Comparison of ENCODE assay signal across 12 cellular contexts in genomic region chr12:39905152-39905551, GRCh38.
A peak's percentile ranks its signal among the peaks of the same experiment; 100 is the strongest.
DNase-seq lines count a peak whose midpoint lies in the region; ATAC-seq and TF ChIP-seq lines count a peak whose summit lies in the region.
"Had no signal": no experiment of that assay in that cellular context is flagged by ENCODE, and none has a peak within 500 bp of the region (broad histone marks: within the 10 kb centered on the region; RNA-seq: fewer than 3 reads in every experiment).

No MANE protein-coding gene starts in this region.

- H3K4me1 Mint-ChIP-seq in effector memory CD8-positive, alpha-beta T cell (ENCODE audit: low read depth in 2 of 2), result no peaks in the 10 kb centered on the region
- H3K4me1 Mint-ChIP-seq in osteocyte (ENCODE audit: unreplicated experiment) (no peaks in the 10 kb centered on the region), endothelial cell (ENCODE audit: unreplicated experiment) (peaks cover 14% of the 10 kb centered on the region)
- H3K4me1 Mint-ChIP-seq: IgD-negative memory B cell; naive thymus-derived CD4-positive, alpha-beta T cell had no signal

- TF ChIP-seq EP300 in tibial nerve (IDR thresholded peaks at IDR 0.05), result no peak

- 53 to 72% methylated on average over 1 of the region's 1 CpG for WGBS in tibial nerve, 2 donors

- H3K9me3 ChIP-seq in tibial nerve, result no peaks in the 10 kb centered on the region

- no peak for ATAC-seq in effector memory CD8-positive, alpha-beta T cell (replicated peaks)
- ATAC-seq in left lobe of liver, result peak; percentile 42
- ATAC-seq: naive thymus-derived CD4-positive, alpha-beta T cell had no signal

- DNase-seq in NCI-H1694 (lab: John Stamatoyannopoulos, UW) (peak; percentile 73), left lobe of liver (ENCODE audit: low spot score) (no peak), tibial nerve (ENCODE audit: low spot score in 2 of 2) (peak; percentile 30 to 63), osteocyte (ENCODE audit: extremely low spot score, unreplicated experiment) (no peak), NCI-H524 treated with DMSO at 0.1 percent for 48 hours (lab: John Stamatoyannopoulos, UW) (no peak), endothelial cell (ENCODE audit: low spot score) (no peak)
- DNase-seq in effector memory CD8-positive, alpha-beta T cell, result no peak
- no peak for DNase-seq in activated CD8-positive, alpha-beta memory T cell treated with anti-CD3 and anti-CD28 coated beads, Interleukin-2, amount 50 U/mL, for 48 hours
- DNase-seq: activated effector memory CD4-positive, alpha-beta T cell treated with Interleukin-2 at 50 U/mL for 16 hours; DND-41; naive thymus-derived CD4-positive, alpha-beta T cell had no signal

- no peaks in the 10 kb centered on the region for H3K27me3 ChIP-seq in tibial nerve

- H3K4me3 Mint-ChIP-seq in effector memory CD8-positive, alpha-beta T cell, result no peak overlapping the region
- H3K4me3 Mint-ChIP-seq in osteocyte (ENCODE audit: unreplicated experiment) (no peak overlapping the region), endothelial cell (ENCODE audit: unreplicated experiment) (no peak overlapping the region)
- H3K4me3 Mint-ChIP-seq: naive thymus-derived CD4-positive, alpha-beta T cell had no signal

- TF ChIP-seq CTCF in tibial nerve (IDR thresholded peaks at IDR 0.05) (no peak), osteocyte (IDR thresholded peaks at IDR 0.05) (no peak), endothelial cell (IDR thresholded peaks at IDR 0.05; ENCODE audit: unreplicated experiment) (no peak)

- peaks cover 0 to 1% of the 10 kb centered on the region in 2 donors for H3K9me3 Mint-ChIP-seq in effector memory CD8-positive, alpha-beta T cell
- H3K9me3 Mint-ChIP-seq in osteocyte (ENCODE audit: unreplicated experiment), result no peaks in the 10 kb centered on the region
- no peaks in the 10 kb centered on the region for H3K9me3 Mint-ChIP-seq in endothelial cell (ENCODE audit: unreplicated experiment)
- H3K9me3 Mint-ChIP-seq: IgD-negative memory B cell had no signal

- no peaks in the 10 kb centered on the region for H3K27me3 Mint-ChIP-seq in effector memory CD8-positive, alpha-beta T cell
- H3K27me3 Mint-ChIP-seq in osteocyte (ENCODE audit: unreplicated experiment), result no peaks in the 10 kb centered on the region
- no peaks in the 10 kb centered on the region for H3K27me3 Mint-ChIP-seq in endothelial cell (ENCODE audit: unreplicated experiment)
- H3K27me3 Mint-ChIP-seq: IgD-negative memory B cell; naive thymus-derived CD4-positive, alpha-beta T cell had no signal

- TF ChIP-seq POLR2A in tibial nerve (IDR thresholded peaks at IDR 0.05), result no peak

- H3K36me3 ChIP-seq in tibial nerve, result no peaks in the 10 kb centered on the region

- no peaks in the 10 kb centered on the region for H3K36me3 Mint-ChIP-seq in effector memory CD8-positive, alpha-beta T cell (ENCODE audit: insufficient read depth)
- no peaks in the 10 kb centered on the region for H3K36me3 Mint-ChIP-seq in osteocyte (ENCODE audit: unreplicated experiment)
- no peaks in the 10 kb centered on the region for H3K36me3 Mint-ChIP-seq in endothelial cell (ENCODE audit: low read depth, unreplicated experiment)
- H3K36me3 Mint-ChIP-seq: IgD-negative memory B cell; naive thymus-derived CD4-positive, alpha-beta T cell had no signal

- H3K4me3 ChIP-seq in tibial nerve, result no peak overlapping the region

- no peak overlapping the region for H3K27ac ChIP-seq in tibial nerve

- H3K27ac Mint-ChIP-seq in effector memory CD8-positive, alpha-beta T cell, result peak overlapping the region; percentile 12 to 23
- H3K27ac Mint-ChIP-seq in osteocyte (ENCODE audit: unreplicated experiment) (no peak overlapping the region), endothelial cell (ENCODE audit: unreplicated experiment) (no peak overlapping the region)
- H3K27ac Mint-ChIP-seq: IgD-negative memory B cell; naive thymus-derived CD4-positive, alpha-beta T cell had no signal

- H3K4me1 ChIP-seq in tibial nerve, result peaks cover 0 to 15% (median 0%) of the 10 kb centered on the region in 4 donors

Comparison
In these comparisons a context has a peak if more than half of its experiments do, and no peak if none do; other contexts are left out.
1. DNase-seq: peak in NCI-H1694 (single experiment) and tibial nerve (2 of 2); none in effector memory CD8-positive, alpha-beta T cell (0 of 3), left lobe of liver (single experiment), osteocyte (single experiment), NCI-H524 treated with DMSO at 0.1 percent for 48 hours (single experiment), endothelial cell (single experiment) and activated CD8-positive, alpha-beta memory T cell treated with anti-CD3 and anti-CD28 coated beads, Interleukin-2, amount 50 U/mL, for 48 hours (single experiment).
2. H3K27ac Mint-ChIP-seq: peak in effector memory CD8-positive, alpha-beta T cell (2 of 2); none in osteocyte (single experiment) and endothelial cell (single experiment).